1 cellular context compared by ENCODE assay signal in the genomic region with DNA sequence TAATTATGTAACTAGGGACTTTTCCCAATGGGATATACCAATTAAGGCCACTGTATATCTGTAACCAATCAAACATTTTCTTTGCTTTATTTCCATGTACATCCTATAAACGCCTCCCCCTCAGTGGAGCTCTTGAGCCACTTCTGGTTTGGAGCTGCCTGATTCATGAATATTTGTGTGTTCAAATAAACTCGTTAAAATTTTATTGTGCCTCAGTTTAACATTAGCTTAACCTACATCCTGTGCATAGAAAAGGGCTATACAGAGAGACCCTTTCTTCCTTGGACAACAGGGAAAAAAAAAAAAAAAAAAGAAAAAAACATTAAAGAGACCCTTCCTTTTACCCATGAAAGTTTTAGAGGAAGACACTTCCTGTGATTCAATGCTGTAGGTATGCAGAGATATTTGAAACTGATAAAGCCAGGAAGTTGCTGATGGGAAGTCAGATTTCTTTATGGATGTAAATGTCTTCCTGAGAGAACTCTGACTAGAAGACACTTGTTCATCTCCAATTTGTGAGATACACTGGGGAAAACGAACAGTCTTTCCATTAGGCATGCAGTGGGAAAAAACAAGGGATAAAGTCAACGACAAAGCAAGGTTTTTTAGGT.
TF ChIP-seq lines count a peak whose summit lies in the region.

No MANE protein-coding gene starts in this region.

TF ChIP-seq in H1, 55 proteins besides CTCF, POLR2A, EP300 and RAD21:
- no peak for TF ChIP-seq KDM5A (IDR thresholded peaks at IDR 0.05; ENCODE audit: low read length)
- no peak for TF ChIP-seq ZNF274 (IDR thresholded peaks at IDR 0.05; ENCODE audit: borderline replicate concordance, extremely low read depth, low read length)
- TF ChIP-seq CHD2 (IDR thresholded peaks at IDR 0.05; ENCODE audit: low read length) = no peak
- no peak for TF ChIP-seq SIRT6 (IDR thresholded peaks at IDR 0.05; ENCODE audit: low read length)
- no peak for TF ChIP-seq SAP30 (IDR thresholded peaks at IDR 0.05; ENCODE audit: insufficient read depth, insufficient replicate concordance, low read length)
- no peak for TF ChIP-seq YY1 (IDR thresholded peaks at IDR 0.05; ENCODE audit: low read depth, low read length)
- no peak for TF ChIP-seq CHD7 (IDR thresholded peaks at IDR 0.05; ENCODE audit: insufficient replicate concordance, low read length)
- no peak for TF ChIP-seq KDM4A (IDR thresholded peaks at IDR 0.05; ENCODE audit: low read depth, low read length, severe bottlenecking)
- TF ChIP-seq MAFK (IDR thresholded peaks at IDR 0.05; ENCODE audit: low read depth, low read length) = no peak
- TF ChIP-seq SP4 (IDR thresholded peaks at IDR 0.05; ENCODE audit: low read length) = no peak
- TF ChIP-seq SP2 (IDR thresholded peaks at IDR 0.05; ENCODE audit: low read length) = no peak
- TF ChIP-seq JUN (IDR thresholded peaks at IDR 0.05; ENCODE audit: low read depth, low read length) = no peak
- TF ChIP-seq NANOG (IDR thresholded peaks at IDR 0.05; ENCODE audit: insufficient read depth, low read depth, low read length, poor library complexity, severe bottlenecking) = no peak
